8 cellular contexts compared by ENCODE assay signal in genomic region chr6:85643530-85644373, GRCh38. TPM values are rescaled to one million over a fixed set of nuclear protein-coding genes. Genes with fewer than 3 reads are reported as not detected.
A peak's percentile ranks its signal among the peaks of the same experiment; 100 is the strongest.
DNase-seq lines count a peak whose midpoint lies in the region; ATAC-seq and TF ChIP-seq lines count a peak whose summit lies in the region.

No MANE protein-coding gene starts in this region.

- peaks cover 22% of the 10 kb centered on the region for H3K36me3 Mint-ChIP-seq in progenitor cell of endocrine pancreas (ENCODE audit: insufficient read depth)

- DNase-seq in GM12865 (ENCODE audit: low read depth) (peak; percentile 97), NCI-H1092 treated with DMSO at 0.1 percent for 48 hours (lab: John Stamatoyannopoulos, UW) (peak; percentile 85), SKM-1 (lab: John Stamatoyannopoulos, UW; ENCODE audit: unreplicated experiment) (peak; percentile 96), adrenal gland (peak; percentile 90 to 96 (median 94)), left ventricle myocardium inferior (peak; percentile 91), progenitor cell of endocrine pancreas (ENCODE audit: low spot score, unreplicated experiment) (peak; percentile 83)

- no peak for TF ChIP-seq CTCF in GM12865 (IDR thresholded peaks at IDR 0.05; ENCODE audit: insufficient read depth, low read depth, low read length, missing control alignments)
- TF ChIP-seq CTCF in adrenal gland (IDR thresholded peaks at IDR 0.05) = no peak
- no peak for TF ChIP-seq CTCF in left ventricle myocardium inferior (IDR thresholded peaks at IDR 0.05; ENCODE audit: borderline replicate concordance)
- no peak for TF ChIP-seq CTCF in progenitor cell of endocrine pancreas (IDR thresholded peaks at IDR 0.05; ENCODE audit: unreplicated experiment)

- 0% methylated on average over 11 to 76 of the region's 76 CpGs for WGBS in adrenal gland, 4 donors
- 1% methylated on average over 76 of the region's 76 CpGs for WGBS in urinary bladder

- H3K4me1 ChIP-seq in adrenal gland (replicated peaks in 1 of 2) = peaks cover 14 to 33% of the 10 kb centered on the region in 2 donors
- peaks cover 46% of the 10 kb centered on the region for H3K4me1 ChIP-seq in left ventricle myocardium inferior
- H3K4me1 ChIP-seq in urinary bladder (ENCODE audit: insufficient read depth) = no peaks in the 10 kb centered on the region

- H3K36me3 ChIP-seq in adrenal gland (replicated peaks in 1 of 2) (peaks cover 0 to 22% of the 10 kb centered on the region in 2 donors), left ventricle myocardium inferior (peaks cover 19% of the 10 kb centered on the region), urinary bladder (ENCODE audit: insufficient read depth) (no peaks in the 10 kb centered on the region)

- peak overlapping the region; percentile 82 to 100 (median 99) for H3K27ac ChIP-seq in adrenal gland
- H3K27ac ChIP-seq in left ventricle myocardium inferior (replicated peaks) = peak overlapping the region; percentile 100
- peak overlapping the region; percentile 98 for H3K27ac ChIP-seq in urinary bladder (ENCODE audit: low read depth)

- H3K4me3 ChIP-seq in GM12865 (ENCODE audit: low read depth, low read length) (peak overlapping the region; percentile 74), adrenal gland (peak overlapping the region in 3 of 4 donors; percentile 84 to 92 (median 88)), left ventricle myocardium inferior (peak overlapping the region; percentile 99), urinary bladder (ENCODE audit: low read depth, low read length) (peak overlapping the region; percentile 69)

- peak; percentile 83 to 90 for TF ChIP-seq POLR2A in adrenal gland (IDR thresholded peaks at IDR 0.05)

- peak; percentile 52 for ATAC-seq in HG02642 (IDR thresholded peaks at IDR 0.05; ENCODE audit: poor library complexity, unreplicated experiment)

- H3K27me3 Mint-ChIP-seq in progenitor cell of endocrine pancreas = no peaks in the 10 kb centered on the region

- H3K4me3 Mint-ChIP-seq in progenitor cell of endocrine pancreas (ENCODE audit: low read depth) = peak overlapping the region; percentile 91

- intact Hi-C loops in adrenal gland (cut with DNase I) (loop anchor here (2.0 to 5.0 kb wide), 2 partner anchors 34 to 35 kb away; no protein-coding TSS in a partner anchor), left ventricle myocardium inferior (cut with micrococcal nuclease) (no loop called here)

- H3K9me3 Mint-ChIP-seq in progenitor cell of endocrine pancreas (ENCODE audit: low read depth) = peaks cover 9% of the 10 kb centered on the region

- H3K9me3 ChIP-seq in adrenal gland (replicated peaks in 1 of 3) = no peaks in the 10 kb centered on the region
- H3K9me3 ChIP-seq in left ventricle myocardium inferior (replicated peaks) = no peaks in the 10 kb centered on the region

- H3K27ac Mint-ChIP-seq in progenitor cell of endocrine pancreas = peak overlapping the region; percentile 100

- H3K27me3 ChIP-seq in adrenal gland (no peaks in the 10 kb centered on the region), left ventricle myocardium inferior (ENCODE audit: low read depth) (no peaks in the 10 kb centered on the region)

- H3K4me1 Mint-ChIP-seq in progenitor cell of endocrine pancreas (ENCODE audit: low read depth) = peaks cover 32% of the 10 kb centered on the region

RNA-seq across cellular contexts. Expression of gene SYNCRIP, which starts 1.1 kb away (rescaled TPM):
- 100 to 1,000 TPM in 1 of 8 donors, 10 to 100 TPM in 7; 28.2 to 103 (median 54.9) TPM for total RNA-seq in adrenal gland
- polyA plus RNA-seq in adrenal gland = 100 to 1,000 TPM in 1 of 3 donors, 10 to 100 TPM in 2; 21.9 to 173 (median 28.2) TPM
- total RNA-seq in left ventricle myocardium inferior = 61.2 TPM
- total RNA-seq in progenitor cell of endocrine pancreas = 127 and 136 TPM in 2 replicates
- 111 TPM for total RNA-seq in urinary bladder
- polyA plus RNA-seq in urinary bladder = 55.5 TPM

RNA-seq across cellular contexts. Expression of gene SNX14, which starts 50.1 kb away (rescaled TPM):
- 100 to 1,000 TPM in 2 of 8 donors, 10 to 100 TPM in 6; 60.0 to 141 (median 78.2) TPM for total RNA-seq in adrenal gland
- 100 to 1,000 TPM in 2 of 3 donors, 10 to 100 TPM in 1; 86.6 to 192 (median 105) TPM for polyA plus RNA-seq in adrenal gland
- 33.7 TPM for total RNA-seq in left ventricle myocardium inferior
- 88.3 and 97.0 TPM in 2 replicates for total RNA-seq in progenitor cell of endocrine pancreas
- total RNA-seq in urinary bladder = 207 TPM
- 43.1 TPM for polyA plus RNA-seq in urinary bladder

Comparison
In these comparisons a context has a peak if more than half of its experiments do, and no peak if none do; other contexts are left out.
1. Peak in every context shown above with its lines: DNase-seq, ATAC-seq, H3K4me3 ChIP-seq and H3K27ac ChIP-seq.